Comparison of ENCODE assay signal across 1 cellular context in genomic region chr20:2421247-2421646, GRCh38.
TF ChIP-seq lines count a peak whose summit lies in the region.

No MANE protein-coding gene starts in this region.

TF ChIP-seq in GM23338, 12 proteins besides CTCF, POLR2A, EP300 and RAD21 (continued from another document):
- TF ChIP-seq, protein P1, sequence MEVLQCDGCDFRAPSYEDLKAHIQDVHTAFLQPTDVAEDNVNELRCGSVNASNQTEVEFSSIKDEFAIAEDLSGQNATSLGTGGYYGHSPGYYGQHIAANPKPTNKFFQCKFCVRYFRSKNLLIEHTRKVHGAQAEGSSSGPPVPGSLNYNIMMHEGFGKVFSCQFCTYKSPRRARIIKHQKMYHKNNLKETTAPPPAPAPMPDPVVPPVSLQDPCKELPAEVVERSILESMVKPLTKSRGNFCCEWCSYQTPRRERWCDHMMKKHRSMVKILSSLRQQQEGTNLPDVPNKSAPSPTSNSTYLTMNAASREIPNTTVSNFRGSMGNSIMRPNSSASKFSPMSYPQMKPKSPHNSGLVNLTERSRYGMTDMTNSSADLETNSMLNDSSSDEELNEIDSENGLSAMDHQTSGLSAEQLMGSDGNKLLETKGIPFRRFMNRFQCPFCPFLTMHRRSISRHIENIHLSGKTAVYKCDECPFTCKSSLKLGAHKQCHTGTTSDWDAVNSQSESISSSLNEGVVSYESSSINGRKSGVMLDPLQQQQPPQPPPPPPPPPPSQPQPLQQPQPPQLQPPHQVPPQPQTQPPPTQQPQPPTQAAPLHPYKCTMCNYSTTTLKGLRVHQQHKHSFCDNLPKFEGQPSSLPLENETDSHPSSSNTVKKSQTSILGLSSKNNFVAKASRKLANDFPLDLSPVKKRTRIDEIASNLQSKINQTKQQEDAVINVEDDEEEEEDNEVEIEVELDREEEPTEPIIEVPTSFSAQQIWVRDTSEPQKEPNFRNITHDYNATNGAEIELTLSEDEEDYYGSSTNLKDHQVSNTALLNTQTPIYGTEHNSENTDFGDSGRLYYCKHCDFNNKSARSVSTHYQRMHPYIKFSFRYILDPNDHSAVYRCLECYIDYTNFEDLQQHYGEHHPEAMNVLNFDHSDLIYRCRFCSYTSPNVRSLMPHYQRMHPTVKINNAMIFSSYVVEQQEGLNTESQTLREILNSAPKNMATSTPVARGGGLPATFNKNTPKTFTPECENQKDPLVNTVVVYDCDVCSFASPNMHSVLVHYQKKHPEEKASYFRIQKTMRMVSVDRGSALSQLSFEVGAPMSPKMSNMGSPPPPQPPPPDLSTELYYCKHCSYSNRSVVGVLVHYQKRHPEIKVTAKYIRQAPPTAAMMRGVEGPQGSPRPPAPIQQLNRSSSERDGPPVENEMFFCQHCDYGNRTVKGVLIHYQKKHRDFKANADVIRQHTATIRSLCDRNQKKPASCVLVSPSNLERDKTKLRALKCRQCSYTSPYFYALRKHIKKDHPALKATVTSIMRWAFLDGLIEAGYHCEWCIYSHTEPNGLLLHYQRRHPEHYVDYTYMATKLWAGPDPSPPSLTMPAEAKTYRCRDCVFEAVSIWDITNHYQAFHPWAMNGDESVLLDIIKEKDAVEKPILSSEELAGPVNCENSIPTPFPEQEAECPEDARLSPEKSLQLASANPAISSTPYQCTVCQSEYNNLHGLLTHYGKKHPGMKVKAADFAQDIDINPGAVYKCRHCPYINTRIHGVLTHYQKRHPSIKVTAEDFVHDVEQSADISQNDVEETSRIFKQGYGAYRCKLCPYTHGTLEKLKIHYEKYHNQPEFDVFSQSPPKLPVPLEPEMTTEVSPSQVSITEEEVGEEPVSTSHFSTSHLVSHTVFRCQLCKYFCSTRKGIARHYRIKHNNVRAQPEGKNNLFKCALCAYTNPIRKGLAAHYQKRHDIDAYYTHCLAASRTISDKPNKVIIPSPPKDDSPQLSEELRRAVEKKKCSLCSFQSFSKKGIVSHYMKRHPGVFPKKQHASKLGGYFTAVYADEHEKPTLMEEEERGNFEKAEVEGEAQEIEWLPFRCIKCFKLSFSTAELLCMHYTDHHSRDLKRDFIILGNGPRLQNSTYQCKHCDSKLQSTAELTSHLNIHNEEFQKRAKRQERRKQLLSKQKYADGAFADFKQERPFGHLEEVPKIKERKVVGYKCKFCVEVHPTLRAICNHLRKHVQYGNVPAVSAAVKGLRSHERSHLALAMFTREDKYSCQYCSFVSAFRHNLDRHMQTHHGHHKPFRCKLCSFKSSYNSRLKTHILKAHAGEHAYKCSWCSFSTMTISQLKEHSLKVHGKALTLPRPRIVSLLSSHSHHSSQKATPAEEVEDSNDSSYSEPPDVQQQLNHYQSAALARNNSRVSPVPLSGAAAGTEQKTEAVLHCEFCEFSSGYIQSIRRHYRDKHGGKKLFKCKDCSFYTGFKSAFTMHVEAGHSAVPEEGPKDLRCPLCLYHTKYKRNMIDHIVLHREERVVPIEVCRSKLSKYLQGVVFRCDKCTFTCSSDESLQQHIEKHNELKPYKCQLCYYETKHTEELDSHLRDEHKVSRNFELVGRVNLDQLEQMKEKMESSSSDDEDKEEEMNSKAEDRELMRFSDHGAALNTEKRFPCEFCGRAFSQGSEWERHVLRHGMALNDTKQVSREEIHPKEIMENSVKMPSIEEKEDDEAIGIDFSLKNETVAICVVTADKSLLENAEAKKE (CRISPR knock-in tag; IDR thresholded peaks at IDR 0.05) = no peak
- TF ChIP-seq EZH2 (IDR thresholded peaks at IDR 0.05; ENCODE audit: low read depth, unreplicated experiment) (no peak), ETS1 (IDR thresholded peaks at IDR 0.05) (no peak), POLR2AphosphoS5 (IDR thresholded peaks at IDR 0.05; ENCODE audit: low read depth) (no peak), CREB1 (CRISPR knock-in tag; IDR thresholded peaks at IDR 0.05; ENCODE audit: low read depth) (no peak), EZH2phosphoT487 (IDR thresholded peaks at IDR 0.05; ENCODE audit: unreplicated experiment) (no peak), ZNF114 (CRISPR knock-in tag; IDR thresholded peaks at IDR 0.05) (no peak), STAT1 (IDR thresholded peaks at IDR 0.05; ENCODE audit: unreplicated experiment) (no peak), ZNF331 (CRISPR knock-in tag; IDR thresholded peaks at IDR 0.05; ENCODE audit: low read depth) (no peak), NANOG (IDR thresholded peaks at IDR 0.05; ENCODE audit: borderline replicate concordance) (no peak), JUNB (IDR thresholded peaks at IDR 0.05; ENCODE audit: unreplicated experiment) (no peak)
